ENCODE assay signal across 9 cellular contexts in genomic region chr2:158179660-158180059, GRCh38.
DNase-seq lines count a peak whose midpoint lies in the region; ATAC-seq, FAIRE-seq and TF ChIP-seq lines count a peak whose summit lies in the region.
"Had no signal": no experiment of that assay in that cellular context is flagged by ENCODE, and none has a peak within 500 bp of the region (broad histone marks: within the 10 kb centered on the region; RNA-seq: fewer than 3 reads in every experiment).

No MANE protein-coding gene starts in this region.

- FAIRE-seq in RCC 7860 (lab: Jason Lieb, UNC): peak; percentile 52

- H3K9me3 Mint-ChIP-seq in CD14-positive monocyte: no peaks in the 10 kb centered on the region
- H3K9me3 Mint-ChIP-seq in GM23338: no peaks in the 10 kb centered on the region
- H3K9me3 Mint-ChIP-seq in activated CD4-positive, alpha-beta memory T cell treated with anti-CD3 and anti-CD28 coated beads for 36 hours: no peaks in the 10 kb centered on the region

- H3K4me1 Mint-ChIP-seq in CD14-positive monocyte (peaks cover 11% of the 10 kb centered on the region), GM23338 (peaks cover 30% of the 10 kb centered on the region)
- H3K4me1 Mint-ChIP-seq in activated CD4-positive, alpha-beta memory T cell treated with anti-CD3 and anti-CD28 coated beads for 36 hours (ENCODE audit: low read depth): no peaks in the 10 kb centered on the region

- H3K79me2 ChIP-seq in GM23338 (replicated peaks; ENCODE audit: insufficient read depth): no peaks in the 10 kb centered on the region

- no peak overlapping the region for H3K4me2 ChIP-seq in GM23338

- no peak overlapping the region for H2AFZ ChIP-seq in GM23338

- H3K36me3 Mint-ChIP-seq in CD14-positive monocyte (no peaks in the 10 kb centered on the region), GM23338 (ENCODE audit: low read depth) (no peaks in the 10 kb centered on the region)
- no peaks in the 10 kb centered on the region for H3K36me3 Mint-ChIP-seq in activated CD4-positive, alpha-beta memory T cell treated with anti-CD3 and anti-CD28 coated beads for 36 hours

- H3K27ac ChIP-seq in GM23338 (ENCODE audit: low read depth): no peak overlapping the region
- H3K27ac ChIP-seq: HL-60 had no signal

- TF ChIP-seq CTCF in CD14-positive monocyte (IDR thresholded peaks at IDR 0.05) (peak; percentile 51), GM23338 (conservative IDR thresholded peaks at IDR 0.05; ENCODE audit: low read depth in 2 of 2) (peak; percentile 54 to 62)

- H3K4me1 ChIP-seq in GM23338 (ENCODE audit: insufficient read depth): 0 out of 2 replicates have a peak, but pooled peaks cover 7% of the 10 kb centered on the region

- H3K27ac Mint-ChIP-seq in CD14-positive monocyte (no peak overlapping the region), GM23338 (no peak overlapping the region)
- no peak overlapping the region for H3K27ac Mint-ChIP-seq in activated CD4-positive, alpha-beta memory T cell treated with anti-CD3 and anti-CD28 coated beads for 36 hours

- POLR2A ChIA-PET in activated CD4-positive, alpha-beta memory T cell treated with anti-CD3 and anti-CD28 coated beads for 36 hours (lab: Charles Lee): interaction anchor here (0.7 kb wide), 1 partner anchor 60 kb away, joined by 3 read pairs; no protein-coding TSS in a partner anchor

- no peaks in the 10 kb centered on the region for H3K27me3 ChIP-seq in GM23338 (ENCODE audit: insufficient read depth)

- CTCF ChIA-PET in activated CD4-positive, alpha-beta memory T cell treated with anti-CD3 and anti-CD28 coated beads for 36 hours (lab: Charles Lee): interaction anchor here (0.7 to 3.2 kb wide), 5 partner anchors 468 to 939 kb away, joined by 3 to 22 read pairs (median 4); no protein-coding TSS in a partner anchor

- ATAC-seq in GM23338: peak; percentile 58
- ATAC-seq in GM18520 (IDR thresholded peaks at IDR 0.05; ENCODE audit: unreplicated experiment): no peak

- H3K9me2 ChIP-seq in GM23338 (ENCODE audit: insufficient read depth): no peaks in the 10 kb centered on the region

- no peaks in the 10 kb centered on the region for H3F3A ChIP-seq in GM23338 (replicated peaks; ENCODE audit: low read depth)

- DNase-seq in CD14-positive monocyte (ENCODE audit: low spot score) (no peak), GM23338 (ENCODE audit: low spot score) (peak; percentile 26), RCC 7860 (ENCODE audit: low spot score) (peak; percentile 25), iris pigment epithelial cell (ENCODE audit: low read depth) (peak; percentile 42), activated gamma-delta T cell treated with Interleukin-2 at 50 U/mL for 16 hours (no peak)
- DNase-seq in activated CD4-positive, alpha-beta memory T cell treated with anti-CD3 and anti-CD28 coated beads for 36 hours: no peak
- DNase-seq in activated T-cell treated with anti-CD3 and anti-CD28 coated beads, Interleukin-2, amount 50 U/mL, for 1 hour: no peak

- no peaks in the 10 kb centered on the region for H4K20me1 ChIP-seq in GM23338 (replicated peaks; ENCODE audit: insufficient read depth)

- no peak overlapping the region for H3K4me3 Mint-ChIP-seq in CD14-positive monocyte
- H3K4me3 Mint-ChIP-seq in GM23338: no peak overlapping the region
- no peak overlapping the region for H3K4me3 Mint-ChIP-seq in activated CD4-positive, alpha-beta memory T cell treated with anti-CD3 and anti-CD28 coated beads for 36 hours

- H3K4me3 ChIP-seq in GM23338: no peak overlapping the region

- no peaks in the 10 kb centered on the region for H3K36me3 ChIP-seq in GM23338 (ENCODE audit: insufficient read depth)

- intact Hi-C loops in CD14-positive monocyte (cut with micrococcal nuclease): no loop called here
- intact Hi-C loops in activated CD4-positive, alpha-beta memory T cell treated with anti-CD3 and anti-CD28 coated beads for 36 hours (cut with micrococcal nuclease): loop anchor here (2.0 kb wide), 1 partner anchor 575 kb away; no protein-coding TSS in a partner anchor

- H3K27me3 Mint-ChIP-seq in CD14-positive monocyte (ENCODE audit: low read depth in 3 of 3) (peaks cover 0 to 3% (median 2%) of the 10 kb centered on the region in 3 donors), GM23338 (ENCODE audit: insufficient read depth, low read depth, poor library complexity) (peaks cover 8% of the 10 kb centered on the region)
- peaks cover 24% of the 10 kb centered on the region for H3K27me3 Mint-ChIP-seq in activated CD4-positive, alpha-beta memory T cell treated with anti-CD3 and anti-CD28 coated beads for 36 hours

TF ChIP-seq in GM23338, 12 proteins besides CTCF, POLR2A, EP300 and RAD21 (continues in another document):
- TF ChIP-seq STAT1 (IDR thresholded peaks at IDR 0.05; ENCODE audit: unreplicated experiment): no peak
- no peak for TF ChIP-seq CREB1 (CRISPR knock-in tag; IDR thresholded peaks at IDR 0.05; ENCODE audit: low read depth)
- TF ChIP-seq, protein P1, sequence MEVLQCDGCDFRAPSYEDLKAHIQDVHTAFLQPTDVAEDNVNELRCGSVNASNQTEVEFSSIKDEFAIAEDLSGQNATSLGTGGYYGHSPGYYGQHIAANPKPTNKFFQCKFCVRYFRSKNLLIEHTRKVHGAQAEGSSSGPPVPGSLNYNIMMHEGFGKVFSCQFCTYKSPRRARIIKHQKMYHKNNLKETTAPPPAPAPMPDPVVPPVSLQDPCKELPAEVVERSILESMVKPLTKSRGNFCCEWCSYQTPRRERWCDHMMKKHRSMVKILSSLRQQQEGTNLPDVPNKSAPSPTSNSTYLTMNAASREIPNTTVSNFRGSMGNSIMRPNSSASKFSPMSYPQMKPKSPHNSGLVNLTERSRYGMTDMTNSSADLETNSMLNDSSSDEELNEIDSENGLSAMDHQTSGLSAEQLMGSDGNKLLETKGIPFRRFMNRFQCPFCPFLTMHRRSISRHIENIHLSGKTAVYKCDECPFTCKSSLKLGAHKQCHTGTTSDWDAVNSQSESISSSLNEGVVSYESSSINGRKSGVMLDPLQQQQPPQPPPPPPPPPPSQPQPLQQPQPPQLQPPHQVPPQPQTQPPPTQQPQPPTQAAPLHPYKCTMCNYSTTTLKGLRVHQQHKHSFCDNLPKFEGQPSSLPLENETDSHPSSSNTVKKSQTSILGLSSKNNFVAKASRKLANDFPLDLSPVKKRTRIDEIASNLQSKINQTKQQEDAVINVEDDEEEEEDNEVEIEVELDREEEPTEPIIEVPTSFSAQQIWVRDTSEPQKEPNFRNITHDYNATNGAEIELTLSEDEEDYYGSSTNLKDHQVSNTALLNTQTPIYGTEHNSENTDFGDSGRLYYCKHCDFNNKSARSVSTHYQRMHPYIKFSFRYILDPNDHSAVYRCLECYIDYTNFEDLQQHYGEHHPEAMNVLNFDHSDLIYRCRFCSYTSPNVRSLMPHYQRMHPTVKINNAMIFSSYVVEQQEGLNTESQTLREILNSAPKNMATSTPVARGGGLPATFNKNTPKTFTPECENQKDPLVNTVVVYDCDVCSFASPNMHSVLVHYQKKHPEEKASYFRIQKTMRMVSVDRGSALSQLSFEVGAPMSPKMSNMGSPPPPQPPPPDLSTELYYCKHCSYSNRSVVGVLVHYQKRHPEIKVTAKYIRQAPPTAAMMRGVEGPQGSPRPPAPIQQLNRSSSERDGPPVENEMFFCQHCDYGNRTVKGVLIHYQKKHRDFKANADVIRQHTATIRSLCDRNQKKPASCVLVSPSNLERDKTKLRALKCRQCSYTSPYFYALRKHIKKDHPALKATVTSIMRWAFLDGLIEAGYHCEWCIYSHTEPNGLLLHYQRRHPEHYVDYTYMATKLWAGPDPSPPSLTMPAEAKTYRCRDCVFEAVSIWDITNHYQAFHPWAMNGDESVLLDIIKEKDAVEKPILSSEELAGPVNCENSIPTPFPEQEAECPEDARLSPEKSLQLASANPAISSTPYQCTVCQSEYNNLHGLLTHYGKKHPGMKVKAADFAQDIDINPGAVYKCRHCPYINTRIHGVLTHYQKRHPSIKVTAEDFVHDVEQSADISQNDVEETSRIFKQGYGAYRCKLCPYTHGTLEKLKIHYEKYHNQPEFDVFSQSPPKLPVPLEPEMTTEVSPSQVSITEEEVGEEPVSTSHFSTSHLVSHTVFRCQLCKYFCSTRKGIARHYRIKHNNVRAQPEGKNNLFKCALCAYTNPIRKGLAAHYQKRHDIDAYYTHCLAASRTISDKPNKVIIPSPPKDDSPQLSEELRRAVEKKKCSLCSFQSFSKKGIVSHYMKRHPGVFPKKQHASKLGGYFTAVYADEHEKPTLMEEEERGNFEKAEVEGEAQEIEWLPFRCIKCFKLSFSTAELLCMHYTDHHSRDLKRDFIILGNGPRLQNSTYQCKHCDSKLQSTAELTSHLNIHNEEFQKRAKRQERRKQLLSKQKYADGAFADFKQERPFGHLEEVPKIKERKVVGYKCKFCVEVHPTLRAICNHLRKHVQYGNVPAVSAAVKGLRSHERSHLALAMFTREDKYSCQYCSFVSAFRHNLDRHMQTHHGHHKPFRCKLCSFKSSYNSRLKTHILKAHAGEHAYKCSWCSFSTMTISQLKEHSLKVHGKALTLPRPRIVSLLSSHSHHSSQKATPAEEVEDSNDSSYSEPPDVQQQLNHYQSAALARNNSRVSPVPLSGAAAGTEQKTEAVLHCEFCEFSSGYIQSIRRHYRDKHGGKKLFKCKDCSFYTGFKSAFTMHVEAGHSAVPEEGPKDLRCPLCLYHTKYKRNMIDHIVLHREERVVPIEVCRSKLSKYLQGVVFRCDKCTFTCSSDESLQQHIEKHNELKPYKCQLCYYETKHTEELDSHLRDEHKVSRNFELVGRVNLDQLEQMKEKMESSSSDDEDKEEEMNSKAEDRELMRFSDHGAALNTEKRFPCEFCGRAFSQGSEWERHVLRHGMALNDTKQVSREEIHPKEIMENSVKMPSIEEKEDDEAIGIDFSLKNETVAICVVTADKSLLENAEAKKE (CRISPR knock-in tag; IDR thresholded peaks at IDR 0.05): no peak
- no peak for TF ChIP-seq POLR2AphosphoS5 (IDR thresholded peaks at IDR 0.05; ENCODE audit: low read depth)
- TF ChIP-seq EZH2 (IDR thresholded peaks at IDR 0.05; ENCODE audit: low read depth, unreplicated experiment): no peak
- TF ChIP-seq, protein P2, sequence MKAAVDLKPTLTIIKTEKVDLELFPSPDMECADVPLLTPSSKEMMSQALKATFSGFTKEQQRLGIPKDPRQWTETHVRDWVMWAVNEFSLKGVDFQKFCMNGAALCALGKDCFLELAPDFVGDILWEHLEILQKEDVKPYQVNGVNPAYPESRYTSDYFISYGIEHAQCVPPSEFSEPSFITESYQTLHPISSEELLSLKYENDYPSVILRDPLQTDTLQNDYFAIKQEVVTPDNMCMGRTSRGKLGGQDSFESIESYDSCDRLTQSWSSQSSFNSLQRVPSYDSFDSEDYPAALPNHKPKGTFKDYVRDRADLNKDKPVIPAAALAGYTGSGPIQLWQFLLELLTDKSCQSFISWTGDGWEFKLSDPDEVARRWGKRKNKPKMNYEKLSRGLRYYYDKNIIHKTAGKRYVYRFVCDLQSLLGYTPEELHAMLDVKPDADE (IDR thresholded peaks at IDR 0.05): no peak
- TF ChIP-seq EZH2phosphoT487 (IDR thresholded peaks at IDR 0.05; ENCODE audit: unreplicated experiment): no peak
- TF ChIP-seq NANOG (IDR thresholded peaks at IDR 0.05; ENCODE audit: borderline replicate concordance): no peak
- no peak for TF ChIP-seq ZNF331 (CRISPR knock-in tag; IDR thresholded peaks at IDR 0.05; ENCODE audit: low read depth)
- TF ChIP-seq ZNF114 (CRISPR knock-in tag; IDR thresholded peaks at IDR 0.05): no peak

Comparison
In these comparisons a context has a peak if more than half of its experiments do, and no peak if none do; other contexts are left out.
1. DNase-seq: peak in GM23338 (single experiment), RCC 7860 (single experiment) and iris pigment epithelial cell (single experiment); none in CD14-positive monocyte (single experiment), activated gamma-delta T cell treated with Interleukin-2 at 50 U/mL for 16 hours (single experiment), activated CD4-positive, alpha-beta memory T cell treated with anti-CD3 and anti-CD28 coated beads for 36 hours (single experiment) and activated T-cell treated with anti-CD3 and anti-CD28 coated beads, Interleukin-2, amount 50 U/mL, for 1 hour (single experiment).